In the genomic region with DNA sequence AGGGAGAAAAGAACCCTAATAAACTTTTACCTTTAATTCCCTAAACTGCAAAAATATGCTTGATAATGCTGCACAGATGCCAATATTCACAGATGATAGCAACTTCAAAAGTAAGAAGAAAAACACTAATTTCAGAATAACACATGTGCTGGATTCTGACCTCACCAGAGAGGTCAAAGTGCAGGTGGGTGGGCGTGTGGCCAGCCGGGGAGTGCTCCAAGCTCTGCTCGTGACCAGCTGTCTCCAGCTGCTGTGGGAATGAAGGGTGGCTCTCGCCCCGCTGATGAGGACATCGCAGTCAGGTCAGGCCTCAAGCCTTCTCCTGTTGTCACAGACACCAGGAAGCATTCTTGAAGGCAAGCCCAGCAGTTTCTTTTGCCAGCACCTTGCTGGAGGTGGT, we compare ENCODE assay signal across 18 cellular contexts. TPM values are rescaled to one million over a fixed set of nuclear protein-coding genes. Genes with fewer than 3 reads are reported as not detected.
DNase-seq lines count a peak whose midpoint lies in the region; ATAC-seq, FAIRE-seq and TF ChIP-seq lines count a peak whose summit lies in the region.
"Had no signal": no experiment of that assay in that cellular context is flagged by ENCODE, and none has a peak within 500 bp of the region (broad histone marks: within the 10 kb centered on the region; RNA-seq: fewer than 3 reads in every experiment).

No MANE protein-coding gene starts in this region.

- no peak for TF ChIP-seq CTCF in nephron (IDR thresholded peaks at IDR 0.05; ENCODE audit: unreplicated experiment in 3 of 3)
- TF ChIP-seq CTCF in upper lobe of right lung (IDR thresholded peaks at IDR 0.05), result no peak

- H3K9me3 ChIP-seq in upper lobe of right lung, result no peaks in the 10 kb centered on the region

- DNase-seq in Right ventricle myocardium inferior (ENCODE audit: missing footprints), result peak; percentile 88
- DNase-seq in cardiac septum (ENCODE audit: low spot score), result no peak
- DNase-seq in left cardiac atrium, result peak; percentile 57
- DNase-seq in upper lobe of right lung, result peak; percentile 70
- DNase-seq in H54 (ENCODE audit: insufficient read length, low spot score), result no peak
- DNase-seq in cortex of kidney (lab: John Stamatoyannopoulos, UW), result no peak
- DNase-seq: activated CD8-positive, alpha-beta memory T cell treated with anti-CD3 and anti-CD28 coated beads, Interleukin-2, amount 50 U/mL, for 4 hours; CD8-positive, alpha-beta memory T cell; NCI-H1048; NCI-H2107; NCI-H748 treated with DMSO at 0.1 percent for 48 hours had no signal

- H3K27me3 Mint-ChIP-seq in nephron (ENCODE audit: low read depth), result peaks cover 8% of the 10 kb centered on the region
- H3K27me3 Mint-ChIP-seq: CD8-positive, alpha-beta memory T cell; stimulated activated naive CD8-positive, alpha-beta T cell treated with anti-CD3 and anti-CD28 coated beads, Interleukin-15, Interleukin-2, amounts not matched to agents 100 ng/mL and 50 ng/mL, for 24 hours had no signal

- ATAC-seq in Right ventricle myocardium inferior, result peak; percentile 87
- ATAC-seq in left cardiac atrium, result peak in 1 of 2 donors; percentile 87
- peak; percentile 38 for ATAC-seq in upper lobe of right lung
- ATAC-seq in HG02973 (IDR thresholded peaks at IDR 0.05; ENCODE audit: unreplicated experiment), result no peak

- TF ChIP-seq POLR2A in H54 (IDR thresholded peaks at IDR 0.05; ENCODE audit: low read depth, low read length), result no peak

- no peaks in the 10 kb centered on the region for H3K27me3 ChIP-seq in upper lobe of right lung

- H3K4me1 ChIP-seq in upper lobe of right lung, result no peaks in the 10 kb centered on the region

- H3K9me3 Mint-ChIP-seq in nephron, result peaks cover 17% of the 10 kb centered on the region

- H3K4me1 Mint-ChIP-seq in nephron, result peaks cover 25% of the 10 kb centered on the region

- peak overlapping the region; percentile 30 for H3K27ac ChIP-seq in upper lobe of right lung

- peak overlapping the region; percentile 27 to 66 (median 35) for H3K27ac Mint-ChIP-seq in nephron
- H3K27ac Mint-ChIP-seq: CD8-positive, alpha-beta memory T cell; stimulated activated naive CD8-positive, alpha-beta T cell treated with anti-CD3 and anti-CD28 coated beads, Interleukin-15, Interleukin-2, amounts not matched to agents 100 ng/mL and 50 ng/mL, for 24 hours had no signal

- H3K36me3 ChIP-seq in upper lobe of right lung, result no peaks in the 10 kb centered on the region

- H3K4me3 Mint-ChIP-seq in nephron, result no peak overlapping the region
- H3K4me3 Mint-ChIP-seq: CD8-positive, alpha-beta memory T cell; stimulated activated naive CD8-positive, alpha-beta T cell treated with anti-CD3 and anti-CD28 coated beads, Interleukin-15, Interleukin-2, amounts not matched to agents 100 ng/mL and 50 ng/mL, for 24 hours had no signal

- H3K36me3 Mint-ChIP-seq in nephron (ENCODE audit: low read depth), result peaks cover under 1% of the 10 kb centered on the region

- intact Hi-C loops in Right ventricle myocardium inferior (cut with DNase I), result no loop called here
- intact Hi-C loops in cardiac septum (cut with DNase I), result no loop called here
- intact Hi-C loops in left cardiac atrium (cut with DNase I), result no loop called here
- intact Hi-C loops in upper lobe of right lung (cut with DNase I), result no loop called here

- no peak overlapping the region for H3K4me3 ChIP-seq in upper lobe of right lung

- no peak for FAIRE-seq in H54 (lab: Jason Lieb, UNC)
- FAIRE-seq: colon, islet of Langerhans, RCC 7860 had no signal

RNA-seq across cellular contexts. Expression of gene ADAMTS17, which starts 57.1 kb away (rescaled TPM):
- total RNA-seq in Right ventricle myocardium inferior (1.4 TPM), cardiac septum (0.67 TPM), left cardiac atrium (1 to 10 TPM; 3.2 to 6.3 TPM), upper lobe of right lung (6.2 TPM)
- total RNA-seq: glomerular endothelial cell had no signal

Comparison
In these comparisons a context has a peak if more than half of its experiments do, and no peak if none do; other contexts are left out.
1. DNase-seq: peak in Right ventricle myocardium inferior (single experiment), left cardiac atrium (single experiment) and upper lobe of right lung (single experiment); none in cardiac septum (single experiment), H54 (single experiment) and cortex of kidney (single experiment).